In genomic region chr5:173334808-173335207, GRCh38 we compare ENCODE assay signal across 1 cellular context.
TF ChIP-seq lines count a peak whose summit lies in the region.

No MANE protein-coding gene starts in this region.

TF ChIP-seq in A549, 52 proteins besides CTCF, POLR2A, EP300 and RAD21:
- no peak for TF ChIP-seq USF2 (IDR thresholded peaks at IDR 0.05)
- TF ChIP-seq HDAC2 (IDR thresholded peaks at IDR 0.05) = no peak
- TF ChIP-seq RNF2 (IDR thresholded peaks at IDR 0.05; ENCODE audit: borderline replicate concordance, low read depth) = no peak
- TF ChIP-seq E2F6 (IDR thresholded peaks at IDR 0.05; ENCODE audit: borderline replicate concordance, low read depth) = no peak
- TF ChIP-seq FOSL2 (IDR thresholded peaks at IDR 0.05) = no peak
- TF ChIP-seq FOSL2 (CRISPR knock-in tag; IDR thresholded peaks at IDR 0.05) = no peak
- no peak for TF ChIP-seq CHD2 (IDR thresholded peaks at IDR 0.05; ENCODE audit: low read length, partially characterized antibody)
- no peak for TF ChIP-seq PBX3 (IDR thresholded peaks at IDR 0.05)
- TF ChIP-seq HEYL (CRISPR knock-in tag; IDR thresholded peaks at IDR 0.05) = no peak
- no peak for TF ChIP-seq FOXS1 (CRISPR knock-in tag; IDR thresholded peaks at IDR 0.05)
- TF ChIP-seq RARB (CRISPR knock-in tag; IDR thresholded peaks at IDR 0.05) = no peak
- TF ChIP-seq CBX2 (IDR thresholded peaks at IDR 0.05; ENCODE audit: borderline replicate concordance, low read depth) = no peak
- TF ChIP-seq BHLHE40 (IDR thresholded peaks at IDR 0.05; ENCODE audit: low read depth, low read length) = no peak
